In the genomic region with DNA sequence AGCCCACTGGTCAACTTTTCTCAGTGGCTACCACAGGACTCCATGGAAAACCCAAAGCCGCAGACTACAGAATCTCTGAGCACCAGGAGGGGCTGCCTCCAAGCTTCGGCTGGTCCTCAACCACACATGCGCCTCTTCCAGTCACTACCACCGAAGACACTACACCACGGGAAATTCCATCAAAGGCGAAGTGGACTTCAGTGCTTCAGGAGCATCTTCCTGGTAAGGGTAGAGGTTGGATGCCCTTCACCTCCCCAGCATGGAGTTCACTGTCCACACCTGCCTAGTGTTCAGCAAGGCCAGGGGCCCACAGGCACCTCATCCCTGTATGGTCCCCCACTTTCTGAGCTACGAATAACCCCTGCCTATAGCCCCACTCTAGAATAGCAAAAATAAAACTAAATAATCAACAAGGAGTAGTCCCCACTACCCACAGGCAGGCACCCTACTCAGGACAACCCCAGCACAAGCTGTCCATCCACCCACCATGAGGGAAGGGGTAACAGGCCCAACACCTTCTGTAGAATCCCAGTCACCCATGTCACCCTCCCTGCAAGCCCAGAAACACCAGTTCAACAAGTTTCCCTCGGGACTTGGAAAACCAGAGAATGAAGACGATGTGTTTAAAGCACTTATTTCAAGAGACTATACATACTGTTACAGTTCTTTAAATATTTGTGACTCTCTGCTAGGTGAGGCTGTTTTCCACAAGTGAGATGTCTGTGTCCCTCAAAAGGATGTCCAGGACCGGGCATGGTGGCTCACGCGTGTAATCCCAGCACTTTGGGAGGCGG, we compare ENCODE assay signal across 11 cellular contexts. TPM values are rescaled to one million over a fixed set of nuclear protein-coding genes. Genes with fewer than 3 reads are reported as not detected.
DNase-seq lines count a peak whose midpoint lies in the region; ATAC-seq and TF ChIP-seq lines count a peak whose summit lies in the region.
"Had no signal": no experiment of that assay in that cellular context is flagged by ENCODE, and none has a peak within 500 bp of the region (broad histone marks: within the 10 kb centered on the region; RNA-seq: fewer than 3 reads in every experiment).

No MANE protein-coding gene starts in this region.

- no peak for TF ChIP-seq EP300 in esophagus muscularis mucosa (IDR thresholded peaks at IDR 0.05)

- H3K27me3 Mint-ChIP-seq in activated T-cell treated with anti-CD3 and anti-CD28 coated beads, Interleukin-2, amount 50 U/mL, for 24 hours, result no peaks in the 10 kb centered on the region

- no peaks in the 10 kb centered on the region for H3K27me3 ChIP-seq in esophagus muscularis mucosa
- no peaks in the 10 kb centered on the region for H3K27me3 ChIP-seq in spleen (replicated peaks in 1 of 7)
- H3K27me3 ChIP-seq: left lung had no signal

- TF ChIP-seq CTCF in esophagus muscularis mucosa (IDR thresholded peaks at IDR 0.05) (no peak), spleen (IDR thresholded peaks at IDR 0.05 in 8 of 11, conservative IDR thresholded peaks at IDR 0.05 in 3 of 11) (no peak)

- WGBS in esophagus muscularis mucosa, result 85% methylated on average over 12 of the region's 13 CpGs
- 90 to 94% (median 91%) methylated on average over 13 of the region's 13 CpGs for WGBS in spleen, 5 donors

- peaks cover 62% of the 10 kb centered on the region for H3K4me1 Mint-ChIP-seq in activated T-cell treated with anti-CD3 and anti-CD28 coated beads, Interleukin-2, amount 50 U/mL, for 24 hours (ENCODE audit: low read depth)

- DNase-seq in activated T-cell treated with anti-CD3 and anti-CD28 coated beads, Interleukin-2, amount 50 U/mL, for 24 hours, result no peak
- no peak for DNase-seq in activated T-cell treated with anti-CD3 and anti-CD28 coated beads, Interleukin-2, amount 50 U/mL, for 1 hour
- DNase-seq in esophagus muscularis mucosa (ENCODE audit: extremely low spot score), result no peak
- peak; percentile 38 for DNase-seq in spleen
- no peak for DNase-seq in RPMI8226
- DNase-seq: left lung; NCI-H1930; stimulated activated CD4-positive, alpha-beta T cell treated with anti-CD3 and anti-CD28 coated beads, Interleukin-2, amount 100 ng/mL, for 24 hours had no signal

- H3K9me3 ChIP-seq in esophagus muscularis mucosa, result no peaks in the 10 kb centered on the region
- no peaks in the 10 kb centered on the region for H3K9me3 ChIP-seq in spleen
- H3K9me3 ChIP-seq: left lung had no signal

- peak overlapping the region; percentile 97 to 100 (median 100) for H3K27ac ChIP-seq in esophagus muscularis mucosa (replicated peaks in 1 of 4)
- no peak overlapping the region for H3K27ac ChIP-seq in spleen

- H3K9me3 Mint-ChIP-seq in activated T-cell treated with anti-CD3 and anti-CD28 coated beads, Interleukin-2, amount 50 U/mL, for 24 hours, result no peaks in the 10 kb centered on the region

- H3K27ac Mint-ChIP-seq in activated T-cell treated with anti-CD3 and anti-CD28 coated beads, Interleukin-2, amount 50 U/mL, for 24 hours, result peak overlapping the region; percentile 98

- H3K4me3 ChIP-seq in esophagus muscularis mucosa, result peak overlapping the region in 2 of 4 donors; percentile 77 to 94
- no peak overlapping the region for H3K4me3 ChIP-seq in spleen

- peaks cover 61% of the 10 kb centered on the region for H3K36me3 Mint-ChIP-seq in activated T-cell treated with anti-CD3 and anti-CD28 coated beads, Interleukin-2, amount 50 U/mL, for 24 hours (ENCODE audit: low read depth)

- H3K4me1 ChIP-seq in esophagus muscularis mucosa, result peaks cover 65 to 82% (median 81%) of the 10 kb centered on the region in 4 donors
- peaks cover 23 to 83% (median 56%) of the 10 kb centered on the region in 6 donors for H3K4me1 ChIP-seq in spleen

- TF ChIP-seq POLR2A in Raji (IDR thresholded peaks at IDR 0.05; ENCODE audit: insufficient read depth, low read depth, low read length) (0 out of 2 replicates have a peak, but pooled peaks have one; percentile 20), esophagus muscularis mucosa (IDR thresholded peaks at IDR 0.05; ENCODE audit: low read depth) (no peak), spleen (IDR thresholded peaks at IDR 0.05) (no peak)

- peak overlapping the region; percentile 96 for H3K4me3 Mint-ChIP-seq in activated T-cell treated with anti-CD3 and anti-CD28 coated beads, Interleukin-2, amount 50 U/mL, for 24 hours

- peaks cover 0 to 20% (median 7%) of the 10 kb centered on the region in 4 donors for H3K36me3 ChIP-seq in esophagus muscularis mucosa
- H3K36me3 ChIP-seq in spleen, result peaks cover 0 to 18% (median 2%) of the 10 kb centered on the region in 6 donors

- intact Hi-C loops in esophagus muscularis mucosa (cut with DNase I) (no loop called here), spleen (cut with DNase I; ENCODE audit: low total_unique reads) (no loop called here)

- ATAC-seq in HG03354 (IDR thresholded peaks at IDR 0.05; ENCODE audit: poor library complexity, severe bottlenecking, unreplicated experiment), result no peak
- ATAC-seq in HG03025 (IDR thresholded peaks at IDR 0.05; ENCODE audit: low FRiP score, unreplicated experiment), result no peak
- ATAC-seq: left lung had no signal

RNA-seq across cellular contexts. Expression of gene VDAC1, which starts 2.6 kb away (rescaled TPM):
- 100 to 1,000 TPM; 113 to 125 (median 118) TPM for total RNA-seq in esophagus muscularis mucosa
- 100 to 1,000 TPM in 1 of 7 donors, 10 to 100 TPM in 6; 69.2 to 100 (median 86.4) TPM for total RNA-seq in spleen
- 10 to 100 TPM; 53.3 to 84.0 (median 76.2) TPM for polyA plus RNA-seq in spleen

RNA-seq across cellular contexts. Expression of gene C5orf15, which starts 33.7 kb away (rescaled TPM):
- total RNA-seq in esophagus muscularis mucosa, result 10 to 100 TPM; 20.3 to 26.1 (median 22.2) TPM
- 10 to 100 TPM; 25.4 to 49.6 (median 28.6) TPM for total RNA-seq in spleen
- polyA plus RNA-seq in spleen, result 10 to 100 TPM; 28.1 to 28.8 (median 28.4) TPM

Comparison
In these comparisons a context has a peak if more than half of its experiments do, and no peak if none do; other contexts are left out.
1. H3K27ac ChIP-seq: peak in esophagus muscularis mucosa (4 of 4); none in spleen (0 of 8).